Comparison of ENCODE assay signal across 11 cellular contexts in the genomic region with DNA sequence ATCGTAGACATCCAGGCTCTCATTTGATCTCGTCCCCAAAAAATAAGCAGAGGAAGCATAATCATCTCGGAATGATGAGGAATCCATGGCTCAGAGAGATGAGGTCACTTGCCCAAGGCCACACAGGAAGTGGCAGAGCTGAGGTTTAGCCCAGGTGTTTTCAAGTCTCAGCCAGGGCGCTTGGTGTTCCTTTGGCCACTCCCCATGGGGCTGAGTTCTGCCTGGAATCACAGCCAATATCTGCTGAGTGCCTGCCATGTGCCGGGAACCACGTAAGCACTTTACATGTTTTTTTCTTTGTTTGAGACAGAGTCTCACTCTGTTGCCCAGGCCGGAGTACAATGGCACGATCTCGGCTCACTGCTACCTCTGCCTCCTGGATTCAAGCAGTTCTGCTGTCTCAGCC. TPM values are rescaled to one million over a fixed set of nuclear protein-coding genes. Genes with fewer than 3 reads are reported as not detected.
DNase-seq lines count a peak whose midpoint lies in the region; FAIRE-seq and TF ChIP-seq lines count a peak whose summit lies in the region.
"Had no signal": no experiment of that assay in that cellular context is flagged by ENCODE, and none has a peak within 500 bp of the region (broad histone marks: within the 10 kb centered on the region; RNA-seq: fewer than 3 reads in every experiment).

No MANE protein-coding gene starts in this region.

- no peak overlapping the region for H3K4me3 ChIP-seq in bronchial epithelial cell (ENCODE audit: low read depth, low read length)
- H3K4me3 ChIP-seq in HAP-1: no peak overlapping the region

- H3K36me3 ChIP-seq in bronchial epithelial cell (ENCODE audit: control insufficient read depth, insufficient read depth, low read length) (no peaks in the 10 kb centered on the region), HAP-1 (replicated peaks) (no peaks in the 10 kb centered on the region)

- intact Hi-C loops in posterior cingulate gyrus (cut with DNase I): no loop called here

- TF ChIP-seq CTCF in bronchial epithelial cell (IDR thresholded peaks at IDR 0.05; ENCODE audit: insufficient read depth, low read length, severe bottlenecking): no peak

- no peaks in the 10 kb centered on the region for H3K9me3 ChIP-seq in HAP-1

- H3K4me1 ChIP-seq in HAP-1: peaks cover 9% of the 10 kb centered on the region

- FAIRE-seq in bronchial epithelial cell (lab: Jason Lieb, UNC): peak; percentile 70
- FAIRE-seq: kidney had no signal

- peak; percentile 88 for DNase-seq in EL
- DNase-seq in MV-4-11 (lab: John Stamatoyannopoulos, UW): peak; percentile 22
- DNase-seq in bronchial epithelial cell (ENCODE audit: low read depth): peak; percentile 98
- peak; percentile 48 for DNase-seq in mucosa of gallbladder (ENCODE audit: low spot score)
- no peak for DNase-seq in posterior cingulate gyrus
- no peak for DNase-seq in anterior cingulate cortex (lab: John Stamatoyannopoulos, UW)
- no peak for DNase-seq in effector CD4-positive, alpha-beta T cell
- DNase-seq in HAP-1 (ENCODE audit: low spot score in 2 of 2): no peak
- DNase-seq: activated T-cell treated with anti-CD3 and anti-CD28 coated beads, Interleukin-2, amount 50 U/mL, for 4 hours; effector CD8-positive, alpha-beta T cell; kidney had no signal

- no peaks in the 10 kb centered on the region for H3K27me3 ChIP-seq in bronchial epithelial cell (ENCODE audit: control insufficient read depth, insufficient read depth, low read length)
- no peaks in the 10 kb centered on the region for H3K27me3 ChIP-seq in HAP-1 (ENCODE audit: low read depth)

- in situ Hi-C loops in HAP-1 (cut with MboI; ENCODE audit: low sequenced_read_pairs): no loop called here

RNA-seq across cellular contexts. Expression of a gene that starts 29.5 kb away (rescaled TPM):
- total RNA-seq in bronchial epithelial cell: 378 and 611 TPM in 2 replicates
- total RNA-seq in mucosa of gallbladder: 544 TPM

Comparison
In these comparisons a context has a peak if more than half of its experiments do, and no peak if none do; other contexts are left out.
1. DNase-seq: peak in EL (single experiment), MV-4-11 (single experiment), bronchial epithelial cell (single experiment) and mucosa of gallbladder (single experiment); none in posterior cingulate gyrus (0 of 10), anterior cingulate cortex (0 of 58), effector CD4-positive, alpha-beta T cell (single experiment) and HAP-1 (0 of 2).